7 cellular contexts compared by ENCODE assay signal in genomic region chr11:123654566-123655081, GRCh38. TPM values are rescaled to one million over a fixed set of nuclear protein-coding genes. Genes with fewer than 3 reads are reported as not detected.
DNase-seq lines count a peak whose midpoint lies in the region; ATAC-seq lines count a peak whose summit lies in the region.

TSS of gene SCN3B (minus strand) at chr11:123654624. CDS start at chr11:123653801, 823 bp downstream.

- peak; percentile 78 for ATAC-seq in left lobe of liver

- no peak within 1 kb of the TSS for H3K9ac ChIP-seq in SK-N-MC (ENCODE audit: insufficient read length)

- H3K4me3 ChIP-seq in GM08714 (ENCODE audit: low read length) (peak within 1 kb of the TSS; percentile 7; the same call in 1 of the 2 replicates), SK-N-MC (peak within 1 kb of the TSS; percentile 82)

- H3K9me3 ChIP-seq in SK-N-MC (ENCODE audit: low read depth, low read length) = no peaks in the 10 kb centered on the region

- H3K27ac ChIP-seq in SK-N-MC = no peak within 1 kb of the TSS

- H3K36me3 ChIP-seq in SK-N-MC (ENCODE audit: insufficient read depth, low read length) = no peaks in the 10 kb centered on the region

- peak; percentile 8 for DNase-seq in LHCN-M2 (ENCODE audit: low read depth)
- no peak for DNase-seq in SK-N-MC (ENCODE audit: low read depth, low spot score)
- peak; percentile 56 to 80 for DNase-seq in dermis microvascular lymphatic vessel endothelial cell (ENCODE audit: low read depth in 2 of 2)
- DNase-seq in left lobe of liver (ENCODE audit: low spot score) = no peak
- peak; percentile 6 for DNase-seq in stimulated activated CD4-positive, alpha-beta T cell treated with anti-CD3 and anti-CD28 coated beads, Interleukin-1b, Interleukin-23, amount 100 ng/mL, for 48 hours
- no peak for DNase-seq in superior temporal gyrus (ENCODE audit: extremely low spot score)

RNA-seq across cellular contexts. Expression of gene SCN3B, which starts in this region (rescaled TPM):
- total RNA-seq in LHCN-M2 (2014; rRNA removed) (not detected in 2 replicates), dermis microvascular lymphatic vessel endothelial cell (1.4 and 8.5 TPM in 2 replicates), left lobe of liver (not detected)
- polyA plus RNA-seq in LHCN-M2 (2012) = 0.06 TPM

Comparison
In these comparisons a context has a peak if more than half of its experiments do, and no peak if none do; other contexts are left out.
1. Peak in DNase-seq in LHCN-M2; RNA of the gene not detected or under 1 TPM.
2. Peak in ATAC-seq in left lobe of liver; RNA of the gene not detected or under 1 TPM.
3. DNase-seq: peak in dermis microvascular lymphatic vessel endothelial cell (2 of 2) and stimulated activated CD4-positive, alpha-beta T cell treated with anti-CD3 and anti-CD28 coated beads, Interleukin-1b, Interleukin-23, amount 100 ng/mL, for 48 hours (single experiment); none in SK-N-MC (single experiment), left lobe of liver (single experiment) and superior temporal gyrus (single experiment).